In genomic region chr13:46202188-46202795, GRCh38 we compare ENCODE assay signal across 14 cellular contexts. TPM values are rescaled to one million over a fixed set of nuclear protein-coding genes. Genes with fewer than 3 reads are reported as not detected.
A peak's percentile ranks its signal among the peaks of the same experiment; 100 is the strongest.
DNase-seq lines count a peak whose midpoint lies in the region; ATAC-seq and TF ChIP-seq lines count a peak whose summit lies in the region.
"Had no signal": no experiment of that assay in that cellular context is flagged by ENCODE, and none has a peak within 500 bp of the region (broad histone marks: within the 10 kb centered on the region; RNA-seq: fewer than 3 reads in every experiment).

No MANE protein-coding gene starts in this region.

- ATAC-seq in GM21367 (IDR thresholded peaks at IDR 0.05; ENCODE audit: unreplicated experiment) (peak; percentile 38), T-cell (replicated peaks in 1 of 4) (peak; percentile 68 to 92 (median 88)), mucosa of descending colon (peak; percentile 56), left ventricle myocardium superior (no peak)
- ATAC-seq: left lobe of liver had no signal

- intact Hi-C loops in mucosa of descending colon (cut with DNase I, micrococcal nuclease) (no loop called here), left ventricle myocardium superior (cut with micrococcal nuclease) (no loop called here)

- H3K4me1 ChIP-seq in DOHH2 (ENCODE audit: control insufficient read depth, low read length) = peaks cover 26% of the 10 kb centered on the region
- no peaks in the 10 kb centered on the region for H3K4me1 ChIP-seq in mucosa of descending colon (ENCODE audit: low read depth)

- 0 out of 2 replicates have a peak, but pooled peaks cover 3% of the 10 kb centered on the region for H3K27me3 ChIP-seq in DOHH2 (ENCODE audit: control insufficient read depth, low read length)
- H3K27me3 ChIP-seq: BLaER1 treated with 17β-estradiol and CSF1 and Interleukin-3, amounts not matched to agents 10 nM and 100 nM; hepatocyte had no signal

- H3K9me3 ChIP-seq in DOHH2 (ENCODE audit: control insufficient read depth, insufficient read depth, low read length) = no peaks in the 10 kb centered on the region
- H3K9me3 ChIP-seq in mucosa of descending colon = no peaks in the 10 kb centered on the region
- H3K9me3 ChIP-seq: BLaER1 treated with 17β-estradiol and CSF1 and Interleukin-3, amounts not matched to agents 10 nM and 100 nM had no signal

- H3K4me2 ChIP-seq in DOHH2 (ENCODE audit: low read length) = peak overlapping the region; percentile 2; the same call in 1 of the 2 replicates
- H3K4me2 ChIP-seq: hepatocyte had no signal

- no peaks in the 10 kb centered on the region for H3K9me3 Mint-ChIP-seq in T-cell
- H3K9me3 Mint-ChIP-seq: nephron had no signal

- no peak overlapping the region for H3K4me3 ChIP-seq in DOHH2 (ENCODE audit: low read length)
- no peak overlapping the region for H3K4me3 ChIP-seq in mucosa of descending colon
- H3K4me3 ChIP-seq: BLaER1 treated with 17β-estradiol and CSF1 and Interleukin-3, amounts not matched to agents 10 nM and 100 nM; hepatocyte had no signal

- CTCF ChIA-PET in T-cell (lab: Charles Lee) = interaction anchor here in 1 of 2 donors (0.7 to 1.2 kb wide), 7 partner anchors 9 to 119 kb away, joined by 3 to 8 read pairs (median 3); partner anchors contain the start of gene LRRC63

- peaks cover 35 to 53% (median 49%) of the 10 kb centered on the region in 3 donors for H3K4me1 Mint-ChIP-seq in T-cell
- H3K4me1 Mint-ChIP-seq: nephron had no signal

- TF ChIP-seq CTCF in DOHH2 (IDR thresholded peaks at IDR 0.05; ENCODE audit: low read depth, low read length, poor library complexity, severe bottlenecking) = no peak
- no peak for TF ChIP-seq CTCF in mucosa of descending colon (IDR thresholded peaks at IDR 0.05)

- H3F3A ChIP-seq in DOHH2 (ENCODE audit: control insufficient read depth, insufficient read depth) = peaks cover 3% of the 10 kb centered on the region; the same call in 1 of the 2 replicates

- H3K27ac ChIP-seq in DOHH2 (ENCODE audit: low read depth, low read length) = no peak overlapping the region
- H3K27ac ChIP-seq: BLaER1 treated with 17β-estradiol and CSF1 and Interleukin-3, amounts not matched to agents 10 nM and 100 nM; hepatocyte had no signal

- H3K9me2 ChIP-seq in DOHH2 (replicated peaks; ENCODE audit: control insufficient read depth, low read length) = no peaks in the 10 kb centered on the region

- H3K27me3 Mint-ChIP-seq in T-cell = no peaks in the 10 kb centered on the region

- DNase-seq in T-cell (no peak), mucosa of descending colon (no peak), HT-29 (ENCODE audit: low spot score) (no peak), left ventricle myocardium superior (no peak), MV-4-11 (lab: John Stamatoyannopoulos, UW) (no peak)
- DNase-seq: NCI-H187; NCI-H526; stimulated activated CD4-positive, alpha-beta T cell treated with anti-CD3 and anti-CD28 coated beads, Interleukin-4, amount 100 ng/mL, for 1 hour had no signal

- peak overlapping the region; percentile 6 to 52 (median 50) for H3K4me3 Mint-ChIP-seq in T-cell
- H3K4me3 Mint-ChIP-seq: nephron had no signal

- peak overlapping the region; percentile 81 to 90 for H3K27ac Mint-ChIP-seq in T-cell
- H3K27ac Mint-ChIP-seq: nephron had no signal

- H3K79me2 ChIP-seq in DOHH2 (ENCODE audit: control insufficient read depth, low read length) = no peaks in the 10 kb centered on the region
- H3K79me2 ChIP-seq: hepatocyte had no signal

- H3K36me3 Mint-ChIP-seq in T-cell = no peaks in the 10 kb centered on the region

- H3K36me3 ChIP-seq in DOHH2 (ENCODE audit: control insufficient read depth, low read length) (no peaks in the 10 kb centered on the region), mucosa of descending colon (ENCODE audit: low read depth) (no peaks in the 10 kb centered on the region)
- H3K36me3 ChIP-seq: BLaER1 treated with 17β-estradiol and CSF1 and Interleukin-3, amounts not matched to agents 10 nM and 100 nM had no signal

- POLR2A ChIA-PET in T-cell (lab: Charles Lee) = interaction anchor here (0.7 to 2.3 kb wide), 3 partner anchors 9 to 30 kb away, joined by 4 to 7 read pairs (median 5); no protein-coding TSS in a partner anchor

- no peaks in the 10 kb centered on the region for H4K20me1 ChIP-seq in DOHH2 (ENCODE audit: control insufficient read depth, insufficient read depth, low read depth, low read length)
- H4K20me1 ChIP-seq: BLaER1 treated with 17β-estradiol and CSF1 and Interleukin-3, amounts not matched to agents 10 nM and 100 nM had no signal

RNA-seq across cellular contexts. Expression of gene LRRC63, which starts 9.4 kb away (rescaled TPM):
- under 1 TPM; 0.43 to 0.82 (median 0.54) TPM for total RNA-seq in T-cell
- total RNA-seq in mucosa of descending colon = not detected
- total RNA-seq in HT-29 (2014; rRNA removed; shearing (Covaris generic)) = not detected in 2 replicates
- 0.17 TPM for total RNA-seq in left ventricle myocardium superior
- total RNA-seq: hepatocyte had no signal

RNA-seq across cellular contexts. Expression of gene LCP1, which starts 20.3 kb away (rescaled TPM):
- 100 to 1,000 TPM; 338 to 574 (median 413) TPM for total RNA-seq in T-cell
- 10 to 100 TPM; 15.7 to 53.3 (median 35.1) TPM for total RNA-seq in mucosa of descending colon
- total RNA-seq in HT-29 (2014; rRNA removed; shearing (Covaris generic)) = not detected in 2 replicates
- total RNA-seq in left ventricle myocardium superior = 22.9 TPM

Comparison
In these comparisons a context has a peak if more than half of its experiments do, and no peak if none do; other contexts are left out.
1. RNA of gene LCP1, which starts 20.3 kb away (total RNA-seq): 338 to 574 TPM in T-cell, 15.7 to 53.3 TPM in mucosa of descending colon and 22.9 TPM in left ventricle myocardium superior (single experiment); not detected in HT-29; every median in the first group is over 10 times any median in the second.